ENCODE assay signal across 8 cellular contexts in the genomic region with DNA sequence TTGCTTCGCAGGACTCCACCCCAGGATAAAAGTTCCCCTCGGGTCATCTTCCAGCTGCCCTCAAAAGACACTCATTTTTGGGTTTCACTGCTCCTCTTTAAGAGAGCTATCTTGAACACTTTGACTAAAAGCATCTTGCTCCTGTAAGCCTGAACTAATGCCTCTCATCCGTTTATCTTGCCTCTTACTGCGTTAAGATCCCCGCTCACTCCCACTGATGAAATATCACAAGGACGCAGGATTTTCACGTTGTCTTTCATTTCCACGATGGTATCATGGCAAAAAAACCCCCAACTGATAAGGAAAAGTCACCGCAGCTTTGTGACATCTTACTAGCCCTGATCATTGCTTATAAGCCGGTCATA. TPM values are rescaled to one million over a fixed set of nuclear protein-coding genes. Genes with fewer than 3 reads are reported as not detected.
A peak's percentile ranks its signal among the peaks of the same experiment; 100 is the strongest.
DNase-seq lines count a peak whose midpoint lies in the region; ATAC-seq and TF ChIP-seq lines count a peak whose summit lies in the region.

No MANE protein-coding gene starts in this region.

- H3K9me3 Mint-ChIP-seq in activated CD4-positive, alpha-beta memory T cell treated with anti-CD3 and anti-CD28 coated beads for 36 hours: no peaks in the 10 kb centered on the region
- no peaks in the 10 kb centered on the region for H3K9me3 Mint-ChIP-seq in stimulated activated memory B cell treated with anti-CD40 and anti-IgM and Interleukin-4, amounts not matched to agents 10 μg/mL and 1 μg/mL and 100 μg/mL, for 72 hours

- peak overlapping the region; percentile 76 for H3K4me2 ChIP-seq in hepatocyte

- H3K27ac ChIP-seq in hepatocyte: peak overlapping the region; percentile 79

- peaks cover 30% of the 10 kb centered on the region for H3K79me2 ChIP-seq in hepatocyte

- no peaks in the 10 kb centered on the region for H3K9me2 ChIP-seq in hepatocyte (replicated peaks; ENCODE audit: insufficient read depth)

- DNase-seq in HAP-1 (ENCODE audit: low spot score in 2 of 2) (no peak), hepatocyte (ENCODE audit: low spot score) (no peak), iPS-NIHi11 (ENCODE audit: low spot score) (no peak), globus pallidus (ENCODE audit: low spot score) (no peak), DMS 273 (lab: John Stamatoyannopoulos, UW; ENCODE audit: unreplicated experiment) (no peak), putamen (ENCODE audit: low spot score) (no peak)
- DNase-seq in activated CD4-positive, alpha-beta memory T cell treated with anti-CD3 and anti-CD28 coated beads for 36 hours: no peak

- H3K36me3 Mint-ChIP-seq in activated CD4-positive, alpha-beta memory T cell treated with anti-CD3 and anti-CD28 coated beads for 36 hours: peaks cover 10% of the 10 kb centered on the region
- H3K36me3 Mint-ChIP-seq in stimulated activated memory B cell treated with anti-CD40 and anti-IgM and Interleukin-4, amounts not matched to agents 10 μg/mL and 1 μg/mL and 100 μg/mL, for 72 hours: peaks cover 13% of the 10 kb centered on the region

- H3K36me3 ChIP-seq in HAP-1 (replicated peaks): no peaks in the 10 kb centered on the region
- H3K36me3 ChIP-seq in hepatocyte (replicated peaks; ENCODE audit: insufficient read depth, low read depth): no peaks in the 10 kb centered on the region

- no peaks in the 10 kb centered on the region for H4K20me1 ChIP-seq in hepatocyte (ENCODE audit: insufficient read depth, poor library complexity, severe bottlenecking)

- intact Hi-C loops in activated CD4-positive, alpha-beta memory T cell treated with anti-CD3 and anti-CD28 coated beads for 36 hours (cut with micrococcal nuclease): loop anchor here (1.0 to 10.0 kb wide), 6 partner anchors 47 to 271 kb away; partner anchors contain the start of genes NXT2 and TMEM164

- no peak for ATAC-seq in stimulated activated memory B cell treated with anti-CD40 and anti-IgM and Interleukin-4, amounts not matched to agents 10 μg/mL and 1 μg/mL and 100 μg/mL, for 72 hours

- in situ Hi-C loops in HAP-1 (cut with MboI; ENCODE audit: low sequenced_read_pairs): no loop called here

- H3K4me1 Mint-ChIP-seq in activated CD4-positive, alpha-beta memory T cell treated with anti-CD3 and anti-CD28 coated beads for 36 hours (ENCODE audit: low read depth): peaks cover 22% of the 10 kb centered on the region
- peaks cover 23% of the 10 kb centered on the region for H3K4me1 Mint-ChIP-seq in stimulated activated memory B cell treated with anti-CD40 and anti-IgM and Interleukin-4, amounts not matched to agents 10 μg/mL and 1 μg/mL and 100 μg/mL, for 72 hours

- CTCF ChIA-PET in activated CD4-positive, alpha-beta memory T cell treated with anti-CD3 and anti-CD28 coated beads for 36 hours (lab: Charles Lee): interaction anchor here (0.7 to 3.5 kb wide), 6 partner anchors 21 to 259 kb away, joined by 3 to 14 read pairs (median 5); no protein-coding TSS in a partner anchor

- no peak for TF ChIP-seq CTCF in hepatocyte (IDR thresholded peaks at IDR 0.05; ENCODE audit: poor library complexity)

- H3K27me3 Mint-ChIP-seq in activated CD4-positive, alpha-beta memory T cell treated with anti-CD3 and anti-CD28 coated beads for 36 hours: no peaks in the 10 kb centered on the region
- no peaks in the 10 kb centered on the region for H3K27me3 Mint-ChIP-seq in stimulated activated memory B cell treated with anti-CD40 and anti-IgM and Interleukin-4, amounts not matched to agents 10 μg/mL and 1 μg/mL and 100 μg/mL, for 72 hours

- H3K4me1 ChIP-seq in HAP-1 (peaks cover 9% of the 10 kb centered on the region), hepatocyte (ENCODE audit: insufficient read depth) (no peaks in the 10 kb centered on the region)

- H3K9me3 ChIP-seq in HAP-1 (no peaks in the 10 kb centered on the region), hepatocyte (ENCODE audit: low read depth) (no peaks in the 10 kb centered on the region)

- peak overlapping the region; percentile 64 for H2AFZ ChIP-seq in hepatocyte

- H3K4me3 ChIP-seq in HAP-1 (peak overlapping the region; percentile 69), hepatocyte (peak overlapping the region; percentile 52)

- WGBS in hepatocyte (ENCODE audit: low lambda C conversion rate, missing lambda C conversion rate): 34% methylated on average over 10 of the region's 10 CpGs

- H3K4me3 Mint-ChIP-seq in activated CD4-positive, alpha-beta memory T cell treated with anti-CD3 and anti-CD28 coated beads for 36 hours: peak overlapping the region; percentile 99
- peak overlapping the region; percentile 97 for H3K4me3 Mint-ChIP-seq in stimulated activated memory B cell treated with anti-CD40 and anti-IgM and Interleukin-4, amounts not matched to agents 10 μg/mL and 1 μg/mL and 100 μg/mL, for 72 hours

- H3K27ac Mint-ChIP-seq in activated CD4-positive, alpha-beta memory T cell treated with anti-CD3 and anti-CD28 coated beads for 36 hours: peak overlapping the region; percentile 90
- peak overlapping the region; percentile 92 for H3K27ac Mint-ChIP-seq in stimulated activated memory B cell treated with anti-CD40 and anti-IgM and Interleukin-4, amounts not matched to agents 10 μg/mL and 1 μg/mL and 100 μg/mL, for 72 hours

- POLR2A ChIA-PET in activated CD4-positive, alpha-beta memory T cell treated with anti-CD3 and anti-CD28 coated beads for 36 hours (lab: Charles Lee): interaction anchor here (0.6 to 2.6 kb wide), 5 partner anchors 13 to 108 kb away, joined by 3 to 9 read pairs (median 3); no protein-coding TSS in a partner anchor

- H3K27me3 ChIP-seq in HAP-1 (ENCODE audit: low read depth): no peaks in the 10 kb centered on the region
- H3K27me3 ChIP-seq in hepatocyte: no peaks in the 10 kb centered on the region

RNA-seq across cellular contexts. Expression of gene ACSL4, which starts 0.6 kb away (rescaled TPM):
- total RNA-seq in activated CD4-positive, alpha-beta memory T cell treated with anti-CD3 and anti-CD28 coated beads for 36 hours: 10 to 100 TPM; 63.2 to 63.3 TPM
- total RNA-seq in hepatocyte: 213 and 250 TPM in 2 replicates
- 30.2 and 51.8 TPM in 2 replicates for polyA plus RNA-seq in hepatocyte
